ENCODE assay signal across 23 cellular contexts in the genomic region with DNA sequence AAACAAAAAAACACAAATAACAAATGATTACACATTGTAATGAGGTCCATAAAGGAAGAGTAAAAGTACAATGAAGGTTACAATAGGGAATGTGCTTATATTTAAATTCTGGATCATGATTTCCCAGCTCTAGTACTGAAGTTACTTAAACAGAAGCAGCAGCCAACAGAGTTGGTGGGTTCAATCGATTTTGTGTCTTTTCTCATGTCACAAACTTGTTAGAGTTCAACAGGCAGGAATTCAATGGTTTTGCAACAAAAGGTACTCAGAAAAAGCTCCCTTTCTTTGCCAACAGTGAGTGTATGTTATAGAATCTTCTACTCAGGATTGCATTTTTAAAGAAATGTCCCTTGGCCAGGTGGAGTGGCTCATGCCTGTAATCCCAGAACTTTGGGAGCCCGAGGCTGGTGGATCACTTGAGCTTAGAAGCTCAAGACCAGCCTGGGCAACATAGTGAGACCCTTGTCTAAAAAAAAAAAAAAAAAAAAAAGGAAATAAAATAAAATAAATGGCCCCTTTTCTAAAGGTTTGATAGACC. TPM values are rescaled to one million over a fixed set of nuclear protein-coding genes. Genes with fewer than 3 reads are reported as not detected.
DNase-seq lines count a peak whose midpoint lies in the region; ATAC-seq and TF ChIP-seq lines count a peak whose summit lies in the region.
"Had no signal": no experiment of that assay in that cellular context is flagged by ENCODE, and none has a peak within 500 bp of the region (broad histone marks: within the 10 kb centered on the region; RNA-seq: fewer than 3 reads in every experiment).

No MANE protein-coding gene starts in this region.

- no peaks in the 10 kb centered on the region for H3K36me3 Mint-ChIP-seq in activated naive CD4-positive, alpha-beta T cell treated with anti-CD3 and anti-CD28 coated beads for 36 hours (ENCODE audit: low read depth)
- H3K36me3 Mint-ChIP-seq in activated T-helper 17 cell treated with anti-CD3 and anti-CD28 coated beads, Interleukin-2, amount 50 U/mL, for 72 hours (ENCODE audit: low read depth), result no peaks in the 10 kb centered on the region

- H3K4me1 Mint-ChIP-seq in activated naive CD4-positive, alpha-beta T cell treated with anti-CD3 and anti-CD28 coated beads for 36 hours (ENCODE audit: low read depth), result peaks cover 67% of the 10 kb centered on the region
- peaks cover 46% of the 10 kb centered on the region for H3K4me1 Mint-ChIP-seq in activated T-helper 17 cell treated with anti-CD3 and anti-CD28 coated beads, Interleukin-2, amount 50 U/mL, for 72 hours

- peak overlapping the region; percentile 23 for H2AFZ ChIP-seq in HCT116 (ENCODE audit: low read depth, low read length, poor library complexity, severe bottlenecking)

- 60 to 91% (median 84%) methylated on average over 2 of the region's 2 CpGs for WGBS in spleen, 5 donors
- WGBS in prostate gland, result 71% methylated on average over 2 of the region's 2 CpGs

- BruUV-seq in HCT116 (replicated peaks; lab: Mats Ljungman, UMichigan), result no TSS peak

- no peak overlapping the region for H3K27ac ChIP-seq in HCT116 (ENCODE audit: low read depth, low read length)
- peak overlapping the region in 7 of 8 donors; percentile 36 to 76 (median 59) for H3K27ac ChIP-seq in spleen
- H3K27ac ChIP-seq in prostate gland, result no peak overlapping the region
- H3K27ac ChIP-seq: gastrocnemius medialis, psoas muscle, stomach, tibial artery had no signal

- RAD21 ChIA-PET in HCT116 (lab: Charles Lee; ENCODE audit: low non-redundant PET in 1 of 2, low total read pairs in 2 of 2, uncharacterized antibody in 2 of 2, unreplicated experiment in 2 of 2), result no interaction called here

- no peaks in the 10 kb centered on the region for H4K20me1 ChIP-seq in HCT116 (ENCODE audit: insufficient read depth)

- no peaks in the 10 kb centered on the region for H3K9me3 Mint-ChIP-seq in activated naive CD4-positive, alpha-beta T cell treated with anti-CD3 and anti-CD28 coated beads for 36 hours
- peaks cover 5% of the 10 kb centered on the region for H3K9me3 Mint-ChIP-seq in activated T-helper 17 cell treated with anti-CD3 and anti-CD28 coated beads, Interleukin-2, amount 50 U/mL, for 72 hours
- H3K9me3 Mint-ChIP-seq: central memory CD8-positive, alpha-beta T cell had no signal

- peak overlapping the region; percentile 84 for H3K27ac Mint-ChIP-seq in activated naive CD4-positive, alpha-beta T cell treated with anti-CD3 and anti-CD28 coated beads for 36 hours
- H3K27ac Mint-ChIP-seq in activated T-helper 17 cell treated with anti-CD3 and anti-CD28 coated beads, Interleukin-2, amount 50 U/mL, for 72 hours, result peak overlapping the region; percentile 85

- POLR2A ChIA-PET in HCT116 (lab: Charles Lee), result no interaction called here

- H3K4me1 ChIP-seq in HCT116 (ENCODE audit: control insufficient read depth in 1 of 2, insufficient read depth in 2 of 2, low read length in 2 of 2), result no peaks in the 10 kb centered on the region
- H3K4me1 ChIP-seq in spleen, result peaks cover 21 to 87% (median 68%) of the 10 kb centered on the region in 6 donors
- no peaks in the 10 kb centered on the region for H3K4me1 ChIP-seq in prostate gland (replicated peaks)
- H3K4me1 ChIP-seq: BE2C, psoas muscle, tibial artery had no signal

- ATAC-seq in HCT116 (no peak), GM19463 (IDR thresholded peaks at IDR 0.05; ENCODE audit: unreplicated experiment) (no peak), HG03457 (IDR thresholded peaks at IDR 0.05; ENCODE audit: unreplicated experiment) (no peak)
- ATAC-seq in activated T-helper 17 cell treated with anti-CD3 and anti-CD28 coated beads, Interleukin-2, amount 50 U/mL, for 72 hours (replicated peaks), result no peak
- ATAC-seq: gastrocnemius medialis, psoas muscle had no signal

- H3K9me2 ChIP-seq in HCT116 (ENCODE audit: insufficient read depth), result no peaks in the 10 kb centered on the region

- no peaks in the 10 kb centered on the region for H3K9me3 ChIP-seq in HCT116 (ENCODE audit: control insufficient read depth in 1 of 2, insufficient read depth in 1 of 2, low read depth in 1 of 2, low read length in 2 of 2)
- no peaks in the 10 kb centered on the region for H3K9me3 ChIP-seq in spleen
- H3K9me3 ChIP-seq in prostate gland, result no peaks in the 10 kb centered on the region
- H3K9me3 ChIP-seq: BE2C, gastrocnemius medialis, psoas muscle, SJSA1, stomach, tibial artery had no signal

- no peak for DNase-seq in activated naive CD4-positive, alpha-beta T cell treated with anti-CD3 and anti-CD28 coated beads for 36 hours
- DNase-seq in activated naive CD4-positive, alpha-beta T cell treated with anti-CD3 and anti-CD28 coated beads, Interleukin-2, amount 50 U/mL, for 16 hours, result no peak
- DNase-seq in HCT116 (ENCODE audit: low read depth, low spot score), result no peak
- DNase-seq in spleen, result no peak
- DNase-seq in prostate gland (ENCODE audit: low spot score), result no peak
- DNase-seq: activated CD4-positive, CD25-positive, alpha-beta regulatory T cell treated with anti-CD3 and anti-CD28 coated beads, Interleukin-2, amount 50 U/mL, for 72 hours; BE2C; DMS79 treated with DMSO at 0.1 percent for 48 hours; gastrocnemius medialis; GF-D8; hippocampal formation; Karpas-422; NCI-H1436; NCI-H2081 treated with DMSO at 0.1 percent for 48 hours; NCI-H345; psoas muscle; stomach; tibial artery had no signal

- H3K27me3 ChIP-seq in HCT116 (ENCODE audit: insufficient read depth, low read length) (no peaks in the 10 kb centered on the region), spleen (replicated peaks in 1 of 7) (no peaks in the 10 kb centered on the region), prostate gland (replicated peaks; ENCODE audit: insufficient read depth) (no peaks in the 10 kb centered on the region)
- H3K27me3 ChIP-seq: gastrocnemius medialis, SJSA1, stomach, tibial artery had no signal

- H3K4me3 Mint-ChIP-seq in activated naive CD4-positive, alpha-beta T cell treated with anti-CD3 and anti-CD28 coated beads for 36 hours, result no peak overlapping the region
- H3K4me3 Mint-ChIP-seq in activated T-helper 17 cell treated with anti-CD3 and anti-CD28 coated beads, Interleukin-2, amount 50 U/mL, for 72 hours, result peak overlapping the region; percentile 50
- H3K4me3 Mint-ChIP-seq: central memory CD8-positive, alpha-beta T cell had no signal

- no peak for TF ChIP-seq POLR2A in HCT116 (IDR thresholded peaks at IDR 0.05; ENCODE audit: borderline replicate concordance, extremely low read depth, insufficient read depth, insufficient read length)
- no peak for TF ChIP-seq POLR2A in spleen (IDR thresholded peaks at IDR 0.05)
- no peak for TF ChIP-seq POLR2A in prostate gland (IDR thresholded peaks at IDR 0.05)

- TF ChIP-seq CTCF in HCT116 (IDR thresholded peaks at IDR 0.05 in 2 of 3, conservative IDR thresholded peaks at IDR 0.05 in 1 of 3; ENCODE audit: borderline replicate concordance in 1 of 3, insufficient read depth in 1 of 3, low read depth in 2 of 3, low read length in 2 of 3), result no peak
- no peak for TF ChIP-seq CTCF in spleen (IDR thresholded peaks at IDR 0.05 in 8 of 11, conservative IDR thresholded peaks at IDR 0.05 in 3 of 11)
- TF ChIP-seq CTCF in prostate gland (IDR thresholded peaks at IDR 0.05), result no peak

- no peak overlapping the region for H3K4me2 ChIP-seq in HCT116 (ENCODE audit: low read length)

- no peak overlapping the region for H3K9ac ChIP-seq in HCT116 (ENCODE audit: low read length)

- intact Hi-C loops in activated naive CD4-positive, alpha-beta T cell treated with anti-CD3 and anti-CD28 coated beads for 36 hours (cut with micrococcal nuclease), result loop anchor here (5.0 kb wide), 1 partner anchor 315 kb away; a partner anchor contains a TSS
- intact Hi-C loops in HCT116 (cut with micrococcal nuclease) (no loop called here), spleen (cut with DNase I; ENCODE audit: low total_unique reads) (no loop called here), prostate gland (cut with DNase I) (no loop called here)

- no peaks in the 10 kb centered on the region for H3K27me3 Mint-ChIP-seq in activated naive CD4-positive, alpha-beta T cell treated with anti-CD3 and anti-CD28 coated beads for 36 hours (ENCODE audit: low read depth)
- no peaks in the 10 kb centered on the region for H3K27me3 Mint-ChIP-seq in activated T-helper 17 cell treated with anti-CD3 and anti-CD28 coated beads, Interleukin-2, amount 50 U/mL, for 72 hours

- H3K4me3 ChIP-seq in HCT116 (replicated peaks in 1 of 2; ENCODE audit: low read depth in 1 of 2, low read length in 2 of 2) (no peak overlapping the region), spleen (no peak overlapping the region), prostate gland (no peak overlapping the region)
- H3K4me3 ChIP-seq: gastrocnemius medialis, psoas muscle, SJSA1, stomach, tibial artery had no signal

- H3K36me3 ChIP-seq in HCT116 (ENCODE audit: control insufficient read depth in 1 of 2, insufficient read depth in 2 of 2, low read length in 2 of 2), result no peaks in the 10 kb centered on the region
- no peaks in the 10 kb centered on the region for H3K36me3 ChIP-seq in spleen
- H3K36me3 ChIP-seq in prostate gland, result no peaks in the 10 kb centered on the region
- H3K36me3 ChIP-seq: BE2C, gastrocnemius medialis, SJSA1, stomach, tibial artery had no signal

- CTCF ChIA-PET in activated naive CD4-positive, alpha-beta T cell treated with anti-CD3 and anti-CD28 coated beads for 36 hours (lab: Charles Lee), result interaction anchor here (1.0 to 7.2 kb wide), 6 partner anchors 19 to 139 kb away, joined by 3 to 56 read pairs (median 5); a partner anchor contains a TSS
- CTCF ChIA-PET in HCT116 (lab: Charles Lee), result no interaction called here

- H3K79me2 ChIP-seq in HCT116 (ENCODE audit: insufficient read depth, low read length), result no peaks in the 10 kb centered on the region

- no peak for TF ChIP-seq RAD21 in HCT116 (IDR thresholded peaks at IDR 0.05; ENCODE audit: low read depth)

TF ChIP-seq in HCT116, 20 proteins besides CTCF, POLR2A, EP300 and RAD21:
- TF ChIP-seq, protein P1, sequence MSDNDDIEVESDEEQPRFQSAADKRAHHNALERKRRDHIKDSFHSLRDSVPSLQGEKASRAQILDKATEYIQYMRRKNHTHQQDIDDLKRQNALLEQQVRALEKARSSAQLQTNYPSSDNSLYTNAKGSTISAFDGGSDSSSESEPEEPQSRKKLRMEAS (IDR thresholded peaks at IDR 0.05), result no peak
- TF ChIP-seq ZFX (IDR thresholded peaks at IDR 0.05) (no peak), EZH2phosphoT487 (IDR thresholded peaks at IDR 0.05; ENCODE audit: borderline replicate concordance) (no peak), SIN3A (IDR thresholded peaks at IDR 0.05; ENCODE audit: low read depth) (no peak), ELF1 (IDR thresholded peaks at IDR 0.05; ENCODE audit: borderline replicate concordance, low read depth) (no peak), SRF (IDR thresholded peaks at IDR 0.05; ENCODE audit: low read depth) (no peak), EZH2 (IDR thresholded peaks at IDR 0.05) (no peak)

RNA-seq across cellular contexts. Expression of a gene that starts 29.6 kb away (rescaled TPM):
- 1 to 10 TPM; 3.8 to 4.0 TPM for total RNA-seq in activated naive CD4-positive, alpha-beta T cell treated with anti-CD3 and anti-CD28 coated beads for 36 hours
- total RNA-seq in HCT116 (2021; ENCODE audit: unreplicated experiment) (not detected), spleen (10 to 100 TPM in 1 of 7 donors, 1 to 10 TPM in 6; 1.8 to 11.8 (median 3.9) TPM), prostate gland (not detected)
- polyA plus RNA-seq in HCT116 (2012), result not detected in 2 replicates
- total RNA-seq in activated T-helper 17 cell treated with anti-CD3 and anti-CD28 coated beads, Interleukin-2, amount 50 U/mL, for 72 hours, result 1 to 10 TPM; 1.0 to 2.1 TPM
- polyA plus RNA-seq in spleen, result 1 to 10 TPM; 3.5 to 7.8 (median 5.4) TPM
- total RNA-seq: stomach had no signal

Comparison
In these comparisons a context has a peak if more than half of its experiments do, and no peak if none do; other contexts are left out.
1. H3K27ac ChIP-seq: peak in spleen (7 of 8); none in HCT116 (single experiment) and prostate gland (0 of 2).